ENCODE assay signal across 8 cellular contexts in genomic region chr19:12890787-12891552, GRCh38. TPM values are rescaled to one million over a fixed set of nuclear protein-coding genes. Genes with fewer than 3 reads are reported as not detected.
DNase-seq lines count a peak whose midpoint lies in the region; ATAC-seq, FAIRE-seq and TF ChIP-seq lines count a peak whose summit lies in the region.

TSS of gene GCDH (plus strand) at chr19:12891160. CDS start at chr19:12891305, 145 bp downstream.

- CTCF ChIA-PET in Calu3 (lab: Charles Lee), result interaction anchor here (0.7 to 1.1 kb wide), 3 partner anchors 9 to 47 kb away, joined by 4 read pairs; partner anchors contain the start of gene DNASE2

- H3K27ac Mint-ChIP-seq in Calu3 (ENCODE audit: unreplicated experiment), result peak within 1 kb of the TSS; percentile 71

- no TSS peak for BruUV-seq in Calu3 (replicated peaks; lab: Mats Ljungman, UMichigan)

- peak; percentile 88 for ATAC-seq in GM21423 (IDR thresholded peaks at IDR 0.05; ENCODE audit: unreplicated experiment)

- no peaks in the 10 kb centered on the region; the same call in 1 of the 2 replicates for H4K20me1 ChIP-seq in OCI-LY3 (ENCODE audit: insufficient read depth, low read length)

- TF ChIP-seq CTCF in Calu3 (IDR thresholded peaks at IDR 0.05; ENCODE audit: unreplicated experiment) (no peak), OCI-LY3 (IDR thresholded peaks at IDR 0.05; ENCODE audit: low read depth, low read length) (no peak)

- peak within 1 kb of the TSS; percentile 90 for H3K4me3 Mint-ChIP-seq in Calu3 (ENCODE audit: low read depth, unreplicated experiment)

- DNase-seq in Calu3 (peak; percentile 89), HuH-7 (ENCODE audit: low spot score) (peak; percentile 99)
- peak; percentile 92 for DNase-seq in activated CD8-positive, alpha-beta memory T cell treated with anti-CD3 and anti-CD28 coated beads, Interleukin-2, amount 50 U/mL, for 48 hours
- peak; percentile 90 to 96 for DNase-seq in stimulated activated CD8-positive, alpha-beta memory T cell treated with anti-CD3 and anti-CD28 coated beads, Interleukin-15, amount 100 ng/mL, for 4 hours (ENCODE audit: low read depth in 2 of 2)

- H3K36me3 ChIP-seq in OCI-LY3 (replicated peaks; ENCODE audit: low read depth, low read length) (peaks cover 16% of the 10 kb centered on the region), mesodermal cell (ENCODE audit: control insufficient read depth, insufficient read depth, low read length) (peaks cover 9% of the 10 kb centered on the region)

- intact Hi-C loops in Calu3 (cut with micrococcal nuclease; ENCODE audit: unreplicated experiment), result no loop called here

- peak; percentile 99 for FAIRE-seq in endometrium (lab: Jason Lieb, UNC)

- H3K4me1 ChIP-seq in OCI-LY3 (ENCODE audit: low read length), result peaks cover 17% of the 10 kb centered on the region
- H3K4me1 ChIP-seq in mesodermal cell (ENCODE audit: control insufficient read depth, insufficient read depth, low read length, poor library complexity, severe bottlenecking), result no peaks in the 10 kb centered on the region

- no peaks in the 10 kb centered on the region for H3K9me3 Mint-ChIP-seq in Calu3 (ENCODE audit: low read depth, unreplicated experiment)

- no peaks in the 10 kb centered on the region for H3K27me3 ChIP-seq in OCI-LY3 (ENCODE audit: low read depth, low read length)

- peak within 1 kb of the TSS; percentile 59 for H3K9ac ChIP-seq in OCI-LY3 (ENCODE audit: low read length)

- H3K4me1 Mint-ChIP-seq in Calu3 (ENCODE audit: low read depth, unreplicated experiment), result peaks cover 15% of the 10 kb centered on the region

- peaks cover 20% of the 10 kb centered on the region for H3K79me2 ChIP-seq in OCI-LY3 (ENCODE audit: low read length)

- H2AFZ ChIP-seq in OCI-LY3 (ENCODE audit: low read depth, low read length), result peak within 1 kb of the TSS; percentile 72; the same call in 1 of the 2 replicates

- WGBS in mesodermal cell (ENCODE audit: insufficient coverage in 2 of 2), 2 experiments, result 0 to 1% methylated on average over 28 to 38 of the region's 49 CpGs

- peak within 1 kb of the TSS; percentile 78 for H3K4me2 ChIP-seq in OCI-LY3 (ENCODE audit: low read length)

- H3K36me3 Mint-ChIP-seq in Calu3 (ENCODE audit: insufficient read depth, unreplicated experiment), result peaks cover 29% of the 10 kb centered on the region

- H3K4me3 ChIP-seq in OCI-LY3 (ENCODE audit: low read length), result peak within 1 kb of the TSS; percentile 87
- peak within 1 kb of the TSS; percentile 59 for H3K4me3 ChIP-seq in mesodermal cell (ENCODE audit: extremely low read depth, insufficient read depth, low read length, poor library complexity, severe bottlenecking)

- H3K9me3 ChIP-seq in OCI-LY3 (ENCODE audit: insufficient read depth, low read length), result no peaks in the 10 kb centered on the region
- no peaks in the 10 kb centered on the region for H3K9me3 ChIP-seq in mesodermal cell (ENCODE audit: control insufficient read depth, low read length)

- peaks cover 10% of the 10 kb centered on the region for H3K27me3 Mint-ChIP-seq in Calu3 (ENCODE audit: unreplicated experiment)

- H3K27ac ChIP-seq in OCI-LY3 (ENCODE audit: low read length) (no peak within 1 kb of the TSS), mesodermal cell (ENCODE audit: low read depth, low read length, severe bottlenecking) (peak within 1 kb of the TSS; percentile 84)

RNA-seq across cellular contexts. Expression of gene GCDH, which starts in this region (rescaled TPM):
- total RNA-seq in Calu3 (2022), result 23.6 and 26.8 TPM in 2 replicates
- polyA plus RNA-seq in mesodermal cell (2013, experiment 1 of 2), result 21.0 TPM
- polyA plus RNA-seq in mesodermal cell (2013, experiment 2 of 2), result 17.6 TPM
